Comparison of ENCODE assay signal across 11 cellular contexts in genomic region chr17:72516772-72517399, GRCh38.
A peak's percentile ranks its signal among the peaks of the same experiment; 100 is the strongest.
DNase-seq lines count a peak whose midpoint lies in the region; ATAC-seq, FAIRE-seq and TF ChIP-seq lines count a peak whose summit lies in the region.
"Had no signal": no experiment of that assay in that cellular context is flagged by ENCODE, and none has a peak within 500 bp of the region (broad histone marks: within the 10 kb centered on the region; RNA-seq: fewer than 3 reads in every experiment).

No MANE protein-coding gene starts in this region.

- no peak for TF ChIP-seq POLR2A in GM12878 (IDR thresholded peaks at IDR 0.05; ENCODE audit: low read depth, low read length)

- no peak for TF ChIP-seq RAD21 in GM12878 (IDR thresholded peaks at IDR 0.05; ENCODE audit: insufficient read depth, low read depth, low read length)

- ATAC-seq in GM12878, result peak; percentile 53
- ATAC-seq in HG02973 (IDR thresholded peaks at IDR 0.05; ENCODE audit: unreplicated experiment), result no peak
- no peak for ATAC-seq in GM21390 (IDR thresholded peaks at IDR 0.05; ENCODE audit: unreplicated experiment)
- ATAC-seq: upper lobe of right lung had no signal

- peak overlapping the region; percentile 45 for H3K9ac ChIP-seq in GM12878 (ENCODE audit: control insufficient read depth, insufficient read depth, low read length)

- H3K4me2 ChIP-seq in GM12878 (ENCODE audit: control insufficient read depth, insufficient read depth), result peak overlapping the region; percentile 75

- peak overlapping the region; percentile 70 for H2AFZ ChIP-seq in GM12878 (ENCODE audit: control insufficient read depth, low read depth, low read length)

- no peak overlapping the region for H3K4me3 ChIP-seq in GM12878
- H3K4me3 ChIP-seq: upper lobe of right lung had no signal

- no peaks in the 10 kb centered on the region for H4K20me1 ChIP-seq in GM12878 (ENCODE audit: control insufficient read depth, insufficient read depth)

- peak overlapping the region; percentile 73 for H3K4me3 Mint-ChIP-seq in type B pancreatic cell
- H3K4me3 Mint-ChIP-seq: activated naive CD8-positive, alpha-beta T cell treated with anti-CD3 and anti-CD28 coated beads for 36 hours had no signal

- H3K27ac Mint-ChIP-seq in type B pancreatic cell, result peak overlapping the region; percentile 82
- H3K27ac Mint-ChIP-seq: activated naive CD8-positive, alpha-beta T cell treated with anti-CD3 and anti-CD28 coated beads for 36 hours had no signal

- DNase-seq in SKM-1 treated with dmso at 0.1 percent for 144 hours (lab: John Stamatoyannopoulos, UW; ENCODE audit: unreplicated experiment) (peak; percentile 6), SKM-1 (lab: John Stamatoyannopoulos, UW; ENCODE audit: unreplicated experiment) (no peak), GM12878 (ENCODE audit: low read depth, low spot score) (no peak), left kidney (ENCODE audit: low read depth, low spot score) (peak; percentile 34), type B pancreatic cell (ENCODE audit: extremely low spot score, unreplicated experiment) (no peak), NCI-H510A (lab: John Stamatoyannopoulos, UW) (no peak)
- DNase-seq: activated naive CD8-positive, alpha-beta T cell treated with anti-CD3 and anti-CD28 coated beads for 36 hours; upper lobe of right lung had no signal

- peaks cover 58% of the 10 kb centered on the region for H3K4me1 Mint-ChIP-seq in type B pancreatic cell (ENCODE audit: unreplicated experiment)
- H3K4me1 Mint-ChIP-seq: activated naive CD8-positive, alpha-beta T cell treated with anti-CD3 and anti-CD28 coated beads for 36 hours had no signal

- in situ Hi-C loops in GM12878 (cut with MboI), result loop anchor here (5.0 to 10.0 kb wide), 3 partner anchors 95 to 485 kb away; partner anchors contain the start of gene SOX9

- H3K36me3 ChIP-seq in GM12878 (ENCODE audit: control insufficient read depth in 2 of 2, insufficient read depth in 2 of 2, low read length in 1 of 2), result no peaks in the 10 kb centered on the region
- H3K36me3 ChIP-seq: upper lobe of right lung had no signal

- no peaks in the 10 kb centered on the region for H3K79me2 ChIP-seq in GM12878 (ENCODE audit: control insufficient read depth, insufficient read depth, low read length)

- peak overlapping the region; percentile 84 for H3K27ac ChIP-seq in GM12878 (ENCODE audit: control insufficient read depth, insufficient read depth)
- H3K27ac ChIP-seq: upper lobe of right lung had no signal

- H3K9me3 ChIP-seq in GM12878 (replicated peaks; ENCODE audit: control insufficient read depth, insufficient read depth, low read length), result no peaks in the 10 kb centered on the region; the same call in 2 of the 3 replicates
- H3K9me3 ChIP-seq: upper lobe of right lung had no signal

- H3K27me3 ChIP-seq in GM12878 (replicated peaks in 1 of 2; ENCODE audit: control insufficient read depth in 2 of 2, insufficient read depth in 2 of 2, low read length in 1 of 2), result no peaks in the 10 kb centered on the region
- H3K27me3 ChIP-seq: upper lobe of right lung had no signal

- no TSS peak for BruUV-seq in GM12878 (replicated peaks; lab: Mats Ljungman, UMichigan)

- TF ChIP-seq EP300 in GM12878 (IDR thresholded peaks at IDR 0.05; ENCODE audit: borderline replicate concordance in 1 of 2, control insufficient read depth in 1 of 2, low read depth in 2 of 2, low read length in 2 of 2), result no peak

- peak in 2 of 3 experiments; percentile 8 to 37; a peak in 1 of 6 replicates for TF ChIP-seq CTCF in GM12878 (IDR thresholded peaks at IDR 0.05 in 2 of 3, conservative IDR thresholded peaks at IDR 0.05 in 1 of 3; ENCODE audit: control insufficient read depth in 2 of 3, extremely low read depth in 1 of 3, insufficient read depth in 1 of 3, low read depth in 3 of 3, low read length in 3 of 3)
- no peak for TF ChIP-seq CTCF in type B pancreatic cell (conservative IDR thresholded peaks at IDR 0.05)

- RAD21 ChIA-PET in GM12878 (lab: Charles Lee; ENCODE audit: unreplicated experiment), result interaction anchor here (1.0 to 15.8 kb wide), 7 partner anchors 22 to 396 kb away, joined by 3 to 361 read pairs (median 4); partner anchors contain the start of gene SOX9

- peaks cover 56% of the 10 kb centered on the region for H3K4me1 ChIP-seq in GM12878 (ENCODE audit: control insufficient read depth, insufficient read depth, low read length)

- no peaks in the 10 kb centered on the region for H3K27me3 Mint-ChIP-seq in type B pancreatic cell

- intact Hi-C loops in GM12878 (cut with micrococcal nuclease; ENCODE audit: unreplicated experiment), result loop anchor here (2.0 to 5.0 kb wide), 4 partner anchors 22 to 510 kb away; partner anchors contain the start of gene SOX9

- no peak for FAIRE-seq in GM12878 (lab: Jason Lieb, UNC)
- FAIRE-seq: G401.6 had no signal

- peaks cover 11% of the 10 kb centered on the region for H3K36me3 Mint-ChIP-seq in type B pancreatic cell
- H3K36me3 Mint-ChIP-seq: activated naive CD8-positive, alpha-beta T cell treated with anti-CD3 and anti-CD28 coated beads for 36 hours had no signal

- CTCF ChIA-PET in GM12878 (lab: Yijun Ruan, JAX), result interaction anchor here (0.7 to 10.1 kb wide), 6 partner anchors 23 to 1750 kb away, joined by 3 to 111 read pairs (median 4); no protein-coding TSS in a partner anchor

- peaks cover 9% of the 10 kb centered on the region for H3K9me3 Mint-ChIP-seq in type B pancreatic cell
- H3K9me3 Mint-ChIP-seq: activated naive CD8-positive, alpha-beta T cell treated with anti-CD3 and anti-CD28 coated beads for 36 hours had no signal

- SMC1A ChIA-PET in GM12878 (lab: Charles Lee; ENCODE audit: uncharacterized antibody, unreplicated experiment), result interaction anchor here (0.8 to 16.7 kb wide), 10 partner anchors 9 to 396 kb away, joined by 3 to 291 read pairs (median 4); partner anchors contain the start of gene SOX9

- 50% methylated on average over 14 of the region's 15 CpGs for WGBS in GM12878 (ENCODE audit: insufficient coverage, insufficient replicate concordance, low lambda C conversion rate, missing lambda C conversion rate)

- POLR2A ChIA-PET in GM12878 (lab: Charles Lee), result interaction anchor here (0.6 to 2.8 kb wide), 8 partner anchors 19 to 97 kb away, joined by 3 to 25 read pairs (median 4); no protein-coding TSS in a partner anchor

TF ChIP-seq in GM12878, 131 proteins besides CTCF, POLR2A, EP300 and RAD21 (continues in another document):
- no peak for TF ChIP-seq PRDM15 (CRISPR knock-in tag; IDR thresholded peaks at IDR 0.05)
- TF ChIP-seq ZBTB11 (CRISPR knock-in tag; IDR thresholded peaks at IDR 0.05), result no peak

Comparison
In these comparisons a context has a peak if more than half of its experiments do, and no peak if none do; other contexts are left out.
1. DNase-seq: peak in SKM-1 treated with dmso at 0.1 percent for 144 hours (single experiment) and left kidney (single experiment); none in SKM-1 (single experiment), GM12878 (single experiment), type B pancreatic cell (single experiment) and NCI-H510A (single experiment).